Comparison of ENCODE assay signal across 20 cellular contexts in the genomic region with DNA sequence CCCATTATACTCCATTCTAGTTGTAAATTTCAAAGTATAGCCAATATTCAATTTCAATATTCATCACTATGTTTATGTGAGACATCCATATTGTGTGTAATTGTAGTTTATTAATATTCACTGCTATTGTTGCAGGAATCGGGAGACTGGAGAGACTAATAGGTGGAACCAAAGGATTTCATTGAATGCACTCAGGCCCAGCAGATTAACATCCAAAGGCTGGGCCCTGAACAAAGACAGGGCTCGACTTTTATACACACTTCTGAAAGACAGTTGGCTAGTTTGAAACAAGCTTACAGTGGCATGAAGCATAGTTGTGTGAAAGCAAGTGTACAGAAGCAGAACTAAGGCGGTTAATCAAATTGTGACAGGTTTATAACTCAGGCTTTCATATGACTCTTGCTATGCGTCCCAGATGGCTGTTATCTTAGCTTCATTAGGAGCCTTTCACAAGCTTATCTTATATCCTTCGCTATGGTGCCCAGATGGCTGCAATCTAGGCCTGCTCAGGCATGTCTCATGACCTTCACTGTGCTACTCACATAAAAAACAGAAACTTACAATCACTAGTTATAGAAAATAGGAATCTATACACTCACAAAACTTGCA.
"Had no signal": no experiment of that assay in that cellular context is flagged by ENCODE, and none has a peak within 500 bp of the region (broad histone marks: within the 10 kb centered on the region; RNA-seq: fewer than 3 reads in every experiment).

No MANE protein-coding gene starts in this region.

- H3K4me1 Mint-ChIP-seq: naive thymus-derived CD4-positive, alpha-beta T cell; stimulated activated memory B cell treated with anti-CD40 and anti-IgM and Interleukin-4, amounts not matched to agents 10 μg/mL and 1 μg/mL and 100 μg/mL, for 72 hours had no signal

- ATAC-seq: gastrocnemius medialis; heart right ventricle; naive thymus-derived CD4-positive, alpha-beta T cell; psoas muscle; right lobe of liver; stimulated activated memory B cell treated with anti-CD40 and anti-IgM and Interleukin-4, amounts not matched to agents 10 μg/mL and 1 μg/mL and 100 μg/mL, for 72 hours had no signal

- H3K27ac Mint-ChIP-seq: naive thymus-derived CD4-positive, alpha-beta T cell; stimulated activated memory B cell treated with anti-CD40 and anti-IgM and Interleukin-4, amounts not matched to agents 10 μg/mL and 1 μg/mL and 100 μg/mL, for 72 hours; stimulated activated naive CD8-positive, alpha-beta T cell treated with anti-CD3 and anti-CD28 coated beads, Interleukin-15, Interleukin-2, amounts not matched to agents 100 ng/mL and 50 ng/mL, for 24 hours had no signal

- H3K27me3 Mint-ChIP-seq: naive thymus-derived CD4-positive, alpha-beta T cell; stimulated activated memory B cell treated with anti-CD40 and anti-IgM and Interleukin-4, amounts not matched to agents 10 μg/mL and 1 μg/mL and 100 μg/mL, for 72 hours; stimulated activated naive CD8-positive, alpha-beta T cell treated with anti-CD3 and anti-CD28 coated beads, Interleukin-15, Interleukin-2, amounts not matched to agents 100 ng/mL and 50 ng/mL, for 24 hours had no signal

- H3K4me3 ChIP-seq: dorsolateral prefrontal cortex, esophagus muscularis mucosa, gastrocnemius medialis, heart right ventricle, psoas muscle, right lobe of liver, tibial artery, upper lobe of left lung, vagina had no signal

- H3K36me3 Mint-ChIP-seq: stimulated activated memory B cell treated with anti-CD40 and anti-IgM and Interleukin-4, amounts not matched to agents 10 μg/mL and 1 μg/mL and 100 μg/mL, for 72 hours had no signal

- DNase-seq: dorsolateral prefrontal cortex; effector CD8-positive, alpha-beta T cell; gastrocnemius medialis; heart right ventricle; hypothalamus; kidney glomerular epithelial cell; naive thymus-derived CD4-positive, alpha-beta T cell; psoas muscle; retina; right lobe of liver; stimulated activated CD4-positive, alpha-beta T cell treated with anti-CD3 and anti-CD28 coated beads, Interleukin-4, amount 100 ng/mL, for 1 hour; stimulated activated CD8-positive, alpha-beta memory T cell treated with anti-CD3 and anti-CD28 coated beads, Interleukin-4, amount 100 ng/mL, for 48 hours; tibial artery; upper lobe of left lung had no signal

- H3K27ac ChIP-seq: dorsolateral prefrontal cortex, epithelial cell of prostate, esophagus muscularis mucosa, gastrocnemius medialis, heart right ventricle, neutrophil, psoas muscle, right lobe of liver, tibial artery, upper lobe of left lung, vagina had no signal

- H3K27me3 ChIP-seq: dorsolateral prefrontal cortex, esophagus muscularis mucosa, gastrocnemius medialis, heart right ventricle, neutrophil, right lobe of liver, tibial artery, upper lobe of left lung, vagina had no signal

- H3K4me3 Mint-ChIP-seq: naive thymus-derived CD4-positive, alpha-beta T cell; stimulated activated memory B cell treated with anti-CD40 and anti-IgM and Interleukin-4, amounts not matched to agents 10 μg/mL and 1 μg/mL and 100 μg/mL, for 72 hours; stimulated activated naive CD8-positive, alpha-beta T cell treated with anti-CD3 and anti-CD28 coated beads, Interleukin-15, Interleukin-2, amounts not matched to agents 100 ng/mL and 50 ng/mL, for 24 hours had no signal

- H3K4me1 ChIP-seq: esophagus muscularis mucosa, gastrocnemius medialis, heart right ventricle, psoas muscle, right lobe of liver, tibial artery, upper lobe of left lung, vagina had no signal

- H3K36me3 ChIP-seq: esophagus muscularis mucosa, gastrocnemius medialis, heart right ventricle, neutrophil, right lobe of liver, tibial artery, upper lobe of left lung, vagina had no signal
